Comparison of ENCODE assay signal across 15 cellular contexts in genomic region chr16:65845466-65846209, GRCh38.
DNase-seq lines count a peak whose midpoint lies in the region; ATAC-seq and TF ChIP-seq lines count a peak whose summit lies in the region.
"Had no signal": no experiment of that assay in that cellular context is flagged by ENCODE, and none has a peak within 500 bp of the region (broad histone marks: within the 10 kb centered on the region; RNA-seq: fewer than 3 reads in every experiment).

No MANE protein-coding gene starts in this region.

- H3K36me3 Mint-ChIP-seq in HFFc6 (ENCODE audit: low read depth): no peaks in the 10 kb centered on the region

- no peak overlapping the region for H3K4me3 Mint-ChIP-seq in HFFc6

- H3K9me3 Mint-ChIP-seq in HFFc6: no peaks in the 10 kb centered on the region

- H3K4me1 Mint-ChIP-seq in HFFc6 (ENCODE audit: low read depth): peaks cover 18% of the 10 kb centered on the region

- ATAC-seq in left lobe of liver: peak; percentile 69
- ATAC-seq: body of pancreas; left colon; stimulated activated naive CD8-positive, alpha-beta T cell treated with anti-CD3 and anti-CD28 coated beads, Interleukin-15, Interleukin-2, amounts not matched to agents 100 U/mL and 50 U/mL, for 24 hours had no signal

- no peak overlapping the region; the same call in 1 of the 2 replicates for H3K27ac Mint-ChIP-seq in HFFc6

- H3K27me3 Mint-ChIP-seq in HFFc6 (ENCODE audit: insufficient read depth): no peaks in the 10 kb centered on the region; the same call in none of the 2 replicates

- no peak for TF ChIP-seq CTCF in HFFc6 (IDR thresholded peaks at IDR 0.05)

- DNase-seq in AG20443 (ENCODE audit: low spot score): peak; percentile 55
- DNase-seq in HFFc6: peak; percentile 7
- peak; percentile 31 for DNase-seq in amniotic epithelial cell (ENCODE audit: low read depth)
- DNase-seq in left lobe of liver (ENCODE audit: low spot score): no peak
- no peak for DNase-seq in stimulated activated CD4-positive, alpha-beta T cell treated with anti-CD3 and anti-CD28 coated beads, Interleukin-2, amount 100 ng/mL, for 24 hours
- DNase-seq in amniotic stem cell (lab: John Stamatoyannopoulos, UW): no peak
- no peak for DNase-seq in NCI-H1694 (lab: John Stamatoyannopoulos, UW)
- DNase-seq in SIG-M5 (lab: John Stamatoyannopoulos, UW): no peak
- DNase-seq: activated CD4-positive, alpha-beta T cell treated with anti-CD3 and anti-CD28 coated beads, Interleukin-2, amount 50 U/mL, for 1 hour; body of pancreas; gastrocnemius medialis; left colon; NCI-H1436; stimulated activated naive CD8-positive, alpha-beta T cell treated with anti-CD3 and anti-CD28 coated beads, Interleukin-15, Interleukin-2, amounts not matched to agents 100 U/mL and 50 U/mL, for 24 hours; SW 1271 had no signal

Comparison
In these comparisons a context has a peak if more than half of its experiments do, and no peak if none do; other contexts are left out.
1. DNase-seq: peak in AG20443 (single experiment), HFFc6 (single experiment) and amniotic epithelial cell (single experiment); none in left lobe of liver (single experiment), stimulated activated CD4-positive, alpha-beta T cell treated with anti-CD3 and anti-CD28 coated beads, Interleukin-2, amount 100 ng/mL, for 24 hours (0 of 2), amniotic stem cell (single experiment), NCI-H1694 (single experiment) and SIG-M5 (single experiment).